In the genomic region with DNA sequence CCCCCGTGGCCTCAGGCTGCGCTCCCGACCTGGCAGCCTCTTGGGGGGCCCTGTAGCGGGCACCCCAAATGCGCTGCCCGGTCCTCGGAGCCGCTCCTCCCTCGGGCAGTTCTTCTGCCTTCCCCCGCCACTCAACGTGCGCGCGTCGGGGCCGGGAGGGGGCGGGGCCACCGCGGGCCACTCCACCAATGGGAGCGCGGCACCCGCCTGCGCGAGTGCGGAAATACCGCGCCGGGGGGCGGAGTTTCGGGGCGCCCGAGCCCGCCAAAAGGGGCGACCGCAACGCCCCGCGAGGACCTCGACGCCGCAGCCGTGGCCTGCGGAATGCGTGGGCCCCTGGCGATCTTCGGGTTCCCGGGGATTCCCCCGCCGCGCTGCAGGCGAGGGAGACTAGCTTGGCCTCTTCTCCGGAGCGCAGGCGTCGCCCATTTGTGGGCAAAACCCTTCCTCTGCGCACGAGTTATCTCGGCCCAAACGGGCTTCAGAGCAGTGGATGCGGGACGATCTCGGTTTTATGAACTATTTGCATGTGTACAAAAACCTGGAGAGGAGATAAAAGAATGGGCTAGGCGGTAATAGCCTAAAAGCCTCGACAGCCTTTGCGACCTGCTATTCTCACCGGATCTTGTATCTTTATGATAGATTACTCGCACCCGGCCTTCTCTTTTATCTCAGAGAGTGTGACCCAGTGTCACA, we compare ENCODE assay signal across 8 cellular contexts. TPM values are rescaled to one million over a fixed set of nuclear protein-coding genes. Genes with fewer than 3 reads are reported as not detected.
DNase-seq lines count a peak whose midpoint lies in the region; ATAC-seq and TF ChIP-seq lines count a peak whose summit lies in the region.

A gene with protein sequence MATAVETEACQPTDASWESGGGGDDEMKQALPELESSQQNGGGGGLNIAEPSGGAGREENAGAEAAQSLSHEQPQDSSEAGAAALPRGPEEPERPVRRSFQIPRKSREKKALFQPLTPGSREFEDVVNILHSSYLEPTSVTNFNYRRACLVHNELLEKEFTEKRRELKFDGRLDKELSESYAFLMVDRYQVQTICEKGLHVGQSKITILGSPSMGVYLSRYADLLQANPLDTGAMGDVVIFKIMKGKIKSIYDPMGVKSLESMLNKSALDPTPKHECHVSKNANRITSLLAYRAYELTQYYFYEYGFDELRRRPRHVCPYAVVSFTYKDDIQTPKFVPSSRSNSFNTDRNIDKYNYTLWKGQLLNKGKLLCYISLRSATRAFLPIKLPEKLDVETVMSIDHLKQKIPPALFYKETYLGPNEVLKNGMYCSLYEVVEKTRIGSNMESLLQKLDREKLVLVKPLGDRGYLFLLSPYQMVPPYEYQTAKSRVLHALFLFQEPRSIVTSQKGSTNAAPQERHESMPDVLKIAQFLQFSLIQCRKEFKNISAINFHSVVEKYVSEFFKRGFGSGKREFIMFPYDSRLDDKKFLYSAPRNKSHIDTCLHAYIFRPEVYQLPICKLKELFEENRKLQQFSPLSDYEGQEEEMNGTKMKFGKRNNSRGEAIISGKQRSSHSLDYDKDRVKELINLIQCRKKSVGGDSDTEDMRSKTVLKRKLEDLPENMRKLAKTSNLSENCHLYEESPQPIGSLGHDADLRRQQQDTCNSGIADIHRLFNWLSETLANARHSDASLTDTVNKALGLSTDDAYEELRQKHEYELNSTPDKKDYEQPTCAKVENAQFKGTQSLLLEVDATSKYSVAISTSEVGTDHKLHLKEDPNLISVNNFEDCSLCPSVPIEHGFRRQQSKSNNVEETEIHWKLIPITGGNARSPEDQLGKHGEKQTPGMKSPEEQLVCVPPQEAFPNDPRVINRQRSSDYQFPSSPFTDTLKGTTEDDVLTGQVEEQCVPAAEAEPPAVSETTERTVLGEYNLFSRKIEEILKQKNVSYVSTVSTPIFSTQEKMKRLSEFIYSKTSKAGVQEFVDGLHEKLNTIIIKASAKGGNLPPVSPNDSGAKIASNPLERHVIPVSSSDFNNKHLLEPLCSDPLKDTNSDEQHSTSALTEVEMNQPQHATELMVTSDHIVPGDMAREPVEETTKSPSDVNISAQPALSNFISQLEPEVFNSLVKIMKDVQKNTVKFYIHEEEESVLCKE (N-terminal part only) (minus strand): TSS at position 144 of the 696 bp plus-strand sequence. CDS start 259 bp downstream, outside the sequence.

- WGBS in stomach, 5 donors = 16 to 46% (median 17%) methylated on average over 24 to 68 of the region's 68 CpGs

- peaks cover 9% of the 10 kb centered on the region for H3K9me3 ChIP-seq in HUES48 (ENCODE audit: control insufficient read depth, insufficient read depth, low read length)
- H3K9me3 ChIP-seq in stomach = no peaks in the 10 kb centered on the region

- H3K36me3 Mint-ChIP-seq in neural crest cell (ENCODE audit: low read depth) = peaks cover 42% of the 10 kb centered on the region

- no peaks in the 10 kb centered on the region for H3K27me3 Mint-ChIP-seq in neural crest cell (ENCODE audit: low read depth)

- H3K4me3 Mint-ChIP-seq in neural crest cell = peak within 1 kb of the TSS; percentile 98

- intact Hi-C loops in stomach (cut with DNase I; ENCODE audit: low total_unique reads) = no loop called here

- H3K36me3 ChIP-seq in HUES48 (ENCODE audit: control insufficient read depth, insufficient read depth, low read length) = peaks cover 5% of the 10 kb centered on the region; the same call in 1 of the 2 replicates
- H3K36me3 ChIP-seq in stomach = no peaks in the 10 kb centered on the region

- H3K9me3 Mint-ChIP-seq in neural crest cell = peaks cover 5% of the 10 kb centered on the region

- H3K4me1 ChIP-seq in HUES48 (ENCODE audit: control insufficient read depth, insufficient read depth, low read length) = peaks cover 19% of the 10 kb centered on the region
- peaks cover 26 to 46% (median 33%) of the 10 kb centered on the region in 4 donors for H3K4me1 ChIP-seq in stomach

- peak; percentile 2 for DNase-seq in DMS153 treated with DMSO at 0.1 percent for 48 hours (lab: John Stamatoyannopoulos, UW; ENCODE audit: unreplicated experiment)
- peak; percentile 68 to 74 for DNase-seq in SHP77 (lab: John Stamatoyannopoulos, UW)
- DNase-seq in activated gamma-delta T cell treated with Interleukin-2 at 50 U/mL for 16 hours = peak; percentile 83
- peak; percentile 74 for DNase-seq in fibroblast of villous mesenchyme (ENCODE audit: low read depth)
- DNase-seq in neural crest cell (ENCODE audit: low read depth, low spot score) = peak; percentile 63
- DNase-seq in stomach = peak; percentile 87

- H3K27ac ChIP-seq in HUES48 (ENCODE audit: low read depth, low read length) = peak within 1 kb of the TSS; percentile 98
- H3K27ac ChIP-seq in stomach = peak within 1 kb of the TSS; percentile 94 to 100 (median 98)

- H3K9ac ChIP-seq in HUES48 (ENCODE audit: low read depth, low read length) = peak within 1 kb of the TSS; percentile 98

- no peak for TF ChIP-seq EP300 in stomach (IDR thresholded peaks at IDR 0.05)

- H3K4me3 ChIP-seq in HUES48 (ENCODE audit: low read depth, low read length) = peak within 1 kb of the TSS; percentile 82
- peak within 1 kb of the TSS; percentile 86 for H3K4me3 ChIP-seq in fibroblast of villous mesenchyme (ENCODE audit: low read depth, low read length)
- H3K4me3 ChIP-seq in stomach = peak within 1 kb of the TSS; percentile 65 to 96 (median 74)

- H3K27me3 ChIP-seq in HUES48 (ENCODE audit: control insufficient read depth, insufficient read depth, low read length) (peaks cover 21% of the 10 kb centered on the region), stomach (no peaks in the 10 kb centered on the region)

- H3K27ac Mint-ChIP-seq in neural crest cell (ENCODE audit: unreplicated experiment) = peak within 1 kb of the TSS; percentile 99

- TF ChIP-seq CTCF in fibroblast of villous mesenchyme (IDR thresholded peaks at IDR 0.05; ENCODE audit: insufficient read depth, low read depth, low read length) (no peak), neural crest cell (conservative IDR thresholded peaks at IDR 0.05) (no peak), stomach (IDR thresholded peaks at IDR 0.05) (no peak)

- peaks cover 40% of the 10 kb centered on the region for H3K4me1 Mint-ChIP-seq in neural crest cell

- ATAC-seq in GM21367 (IDR thresholded peaks at IDR 0.05; ENCODE audit: unreplicated experiment) = peak; percentile 64

- TF ChIP-seq POLR2A in stomach (IDR thresholded peaks at IDR 0.05) = peak in 1 of 4 donors; percentile 26

RNA-seq across cellular contexts. Expression of the gene that starts here (rescaled TPM):
- total RNA-seq in fibroblast of villous mesenchyme (61.2 and 94.1 TPM in 2 replicates), neural crest cell (62.2 and 62.7 TPM in 2 replicates), stomach (100 to 1,000 TPM in 2 of 5 donors, 10 to 100 TPM in 3; 30.1 to 223 (median 73.2) TPM)
- polyA plus RNA-seq in stomach = 10 to 100 TPM; 13.0 to 17.0 (median 16.2) TPM

Comparison
In these comparisons a context has a peak if more than half of its experiments do, and no peak if none do; other contexts are left out.
1. Peak in every context shown above with its lines: DNase-seq, ATAC-seq, H3K4me3 ChIP-seq and H3K27ac ChIP-seq.
2. DNase-seq: peak in every context shown above with its lines; median percentile 87 in stomach; 83 in activated gamma-delta T cell treated with Interleukin-2 at 50 U/mL for 16 hours; 74 in fibroblast of villous mesenchyme; 71 in SHP77; 63 in neural crest cell; 2 in DMS153 treated with DMSO at 0.1 percent for 48 hours.